ENCODE assay signal across 21 cellular contexts in the genomic region with DNA sequence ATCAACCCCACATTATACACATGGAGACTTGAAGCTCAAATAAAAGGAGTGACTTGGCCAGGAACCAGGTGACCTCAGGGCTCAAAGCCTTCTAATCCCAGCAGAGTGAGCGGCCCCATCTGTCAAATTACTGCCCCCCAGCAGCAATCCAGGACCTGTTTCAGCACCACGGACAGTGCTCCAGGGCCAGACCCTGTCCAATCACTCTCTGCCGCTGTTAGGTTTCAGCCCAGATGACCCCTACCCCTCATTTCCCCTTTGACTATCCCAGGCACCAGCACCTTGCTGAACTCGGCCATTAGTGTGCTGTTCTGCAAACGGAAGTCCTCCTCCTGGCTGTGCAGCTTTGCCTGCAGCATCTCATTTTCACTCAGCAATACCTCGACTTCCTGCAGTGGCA. TPM values are rescaled to one million over a fixed set of nuclear protein-coding genes. Genes with fewer than 3 reads are reported as not detected.
DNase-seq lines count a peak whose midpoint lies in the region; ATAC-seq and TF ChIP-seq lines count a peak whose summit lies in the region.
"Had no signal": no experiment of that assay in that cellular context is flagged by ENCODE, and none has a peak within 500 bp of the region (broad histone marks: within the 10 kb centered on the region; RNA-seq: fewer than 3 reads in every experiment).

No MANE protein-coding gene starts in this region.

- H2BK5ac ChIP-seq in H9 (ENCODE audit: insufficient read length, low read length): no peak overlapping the region

- no peak overlapping the region for H3K14ac ChIP-seq in H9 (ENCODE audit: insufficient read depth, low read length)

- H3K4me2 ChIP-seq in SK-N-SH (no peak overlapping the region), H9 (ENCODE audit: insufficient read depth, insufficient read length, low read length) (no peak overlapping the region)

- no peak overlapping the region for H2BK120ac ChIP-seq in H9 (ENCODE audit: low read depth, low read length, poor library complexity, severe bottlenecking)

- no peak overlapping the region for H3K18ac ChIP-seq in H9 (ENCODE audit: insufficient read length, low read depth, low read length)

- no peak overlapping the region for H4K5ac ChIP-seq in H9 (ENCODE audit: insufficient read length, low read depth, low read length)

- no peak overlapping the region for H3K56ac ChIP-seq in H9 (ENCODE audit: insufficient read length, low read depth, low read length)

- H4K20me1 ChIP-seq in SK-N-SH (ENCODE audit: insufficient read depth): no peaks in the 10 kb centered on the region
- H4K20me1 ChIP-seq in H9 (ENCODE audit: control insufficient read depth, insufficient read depth, insufficient read length): peaks cover 2% of the 10 kb centered on the region

- POLR2A ChIA-PET in SK-N-SH (lab: Yijun Ruan, JAX): no interaction called here
- POLR2A ChIA-PET in WTC11 (lab: Charles Lee): no interaction called here

- H3K79me2 ChIP-seq in SK-N-SH (ENCODE audit: insufficient read depth) (peaks cover 17% of the 10 kb centered on the region; the same call in 1 of the 2 replicates), H9 (ENCODE audit: insufficient read depth, low read length) (peaks cover 2% of the 10 kb centered on the region; the same call in 1 of the 2 replicates)

- H4K91ac ChIP-seq in H9 (ENCODE audit: insufficient read length, low read depth, low read length): no peak overlapping the region

- H3K4me3 ChIP-seq in SK-N-SH (ENCODE audit: low read depth in 2 of 2, low read length in 1 of 2): no peak overlapping the region
- H3K4me3 ChIP-seq: adrenal gland, MG63, skin epidermis had no signal

- H3K9me3 Mint-ChIP-seq in H9 (peaks cover 77 to 81% of the 10 kb centered on the region in 2 experiments), WTC11 (no peaks in the 10 kb centered on the region)
- H3K9me3 Mint-ChIP-seq: dendritic cell treated with granulocyte-macrophage colony-stimulating factor and Interleukin-4, amounts not matched to agents 40 ng/mL and 50 ng/mL, for 4 days had no signal

- H4K8ac ChIP-seq in H9 (replicated peaks; ENCODE audit: insufficient read length, low read depth, low read length): no peak overlapping the region

- TF ChIP-seq CTCF in SK-N-SH (IDR thresholded peaks at IDR 0.05) (no peak), H9 (conservative IDR thresholded peaks at IDR 0.05) (no peak), WTC11 (IDR thresholded peaks at IDR 0.05) (no peak)

- CTCF ChIA-PET in SK-N-SH (lab: Yijun Ruan, JAX): no interaction called here
- CTCF ChIA-PET in WTC11 (lab: Charles Lee): no interaction called here

- H3K27me3 Mint-ChIP-seq in H9 (ENCODE audit: low read depth) (no peaks in the 10 kb centered on the region; the same call in 1 of the 2 replicates), WTC11 (ENCODE audit: low read depth) (no peaks in the 10 kb centered on the region)
- H3K27me3 Mint-ChIP-seq: B cell; dendritic cell treated with granulocyte-macrophage colony-stimulating factor and Interleukin-4, amounts not matched to agents 40 ng/mL and 50 ng/mL, for 4 days; naive thymus-derived CD8-positive, alpha-beta T cell had no signal

- no peak overlapping the region for H2AK5ac ChIP-seq in H9 (ENCODE audit: insufficient read length, low read length)

- H3K4me1 Mint-ChIP-seq in H9 (peaks cover 0 to 8% of the 10 kb centered on the region in 2 experiments; a peak in 2 of 4 replicates), WTC11 (peaks cover 6% of the 10 kb centered on the region; the same call in 1 of the 2 replicates)

- H3K9me3 ChIP-seq in SK-N-SH: no peaks in the 10 kb centered on the region
- H3K9me3 ChIP-seq in H9 (ENCODE audit: control insufficient read depth, low read depth, low read length): no peaks in the 10 kb centered on the region
- H3K9me3 ChIP-seq: adrenal gland, MG63 had no signal

- DNase-seq in SK-N-SH (no peak), H9 (peak; percentile 37), WTC11 (ENCODE audit: low spot score) (peak; percentile 41), left kidney (ENCODE audit: low read depth, low spot score) (peak; percentile 11), RPMI8226 (no peak), HT-29 (ENCODE audit: low spot score) (no peak), COLO829 (ENCODE audit: low spot score) (no peak)
- DNase-seq: activated CD8-positive, alpha-beta memory T cell treated with anti-CD3 and anti-CD28 coated beads for 24 hours; activated T-cell treated with anti-CD3 and anti-CD28 coated beads, Interleukin-2, amount 50 U/mL, for 72 hours; adrenal gland; mesenchymal stem cell; MG63; NCI-H187; NCI-H345; stimulated activated CD4-positive, alpha-beta T cell treated with anti-CD3 and anti-CD28 coated beads, Interleukin-4, amount 100 ng/mL, for 1 hour had no signal

- ATAC-seq in SK-N-SH treated with all-trans-retinoic acid at 6 μM for 48 hours (no peak), WTC11 (no peak)
- ATAC-seq: activated T-cell treated with anti-CD3 and anti-CD28 coated beads, Interleukin-2, amount 50 U/mL, for 72 hours; naive thymus-derived CD8-positive, alpha-beta T cell had no signal

- H3T11ph ChIP-seq in H9 (ENCODE audit: low read length): no peak overlapping the region

- no peak overlapping the region for H3K9ac ChIP-seq in SK-N-SH
- H3K9ac ChIP-seq in H9 (ENCODE audit: extremely low read depth, insufficient read length, low read length): no peak overlapping the region

- no peaks in the 10 kb centered on the region for H3K9me2 ChIP-seq in SK-N-SH

- H3K36me3 ChIP-seq in SK-N-SH (replicated peaks in 1 of 2; ENCODE audit: control insufficient read depth in 1 of 2, insufficient read depth in 2 of 2, low read length in 1 of 2): peaks cover 31% of the 10 kb centered on the region in 2 experiments
- H3K36me3 ChIP-seq: MG63 had no signal

- H3K36me3 Mint-ChIP-seq in H9 (ENCODE audit: insufficient read depth in 1 of 3, low read depth in 3 of 3) (peaks cover 54 to 77% (median 77%) of the 10 kb centered on the region in 3 experiments), WTC11 (peaks cover 51% of the 10 kb centered on the region)

- H2BK12ac ChIP-seq in H9 (ENCODE audit: insufficient read length, low read depth, low read length): no peak overlapping the region

- no peak overlapping the region for H2BK20ac ChIP-seq in H9 (ENCODE audit: low read depth, low read length, poor library complexity, severe bottlenecking)

- no peak for TF ChIP-seq EP300 in SK-N-SH (IDR thresholded peaks at IDR 0.05; ENCODE audit: borderline replicate concordance in 1 of 2, low read depth in 1 of 2, low read length in 1 of 2)

- H3K27ac Mint-ChIP-seq in H9 (no peak overlapping the region), WTC11 (no peak overlapping the region)
- H3K27ac Mint-ChIP-seq: B cell; dendritic cell treated with granulocyte-macrophage colony-stimulating factor and Interleukin-4, amounts not matched to agents 40 ng/mL and 50 ng/mL, for 4 days had no signal

- no peak for TF ChIP-seq RAD21 in SK-N-SH (IDR thresholded peaks at IDR 0.05; ENCODE audit: low read length)

- no peak overlapping the region for H2BK15ac ChIP-seq in H9 (ENCODE audit: low read depth, low read length)

- H3K27ac ChIP-seq in SK-N-SH (ENCODE audit: low read depth in 2 of 2, low read length in 1 of 2) (no peak overlapping the region), H9 (ENCODE audit: insufficient read length, low read depth, low read length) (no peak overlapping the region)
- H3K27ac ChIP-seq: 22Rv1, adrenal gland, skin epidermis had no signal

- peaks cover 2% of the 10 kb centered on the region for H3K79me1 ChIP-seq in H9 (ENCODE audit: insufficient read depth, low read depth, low read length, poor library complexity, severe bottlenecking)

- 91% methylated on average over 6 of the region's 6 CpGs for WGBS in SK-N-SH (ENCODE audit: low lambda C conversion rate)
- WGBS in H9 (ENCODE audit: extremely low coverage, insufficient read length, low lambda C conversion rate): no CpG with 5 or more reads among the region's 6 CpGs

- H3F3A ChIP-seq in SK-N-SH (replicated peaks; ENCODE audit: insufficient read depth): no peaks in the 10 kb centered on the region

- H3K4me3 Mint-ChIP-seq in H9: no peak overlapping the region
- no peak overlapping the region for H3K4me3 Mint-ChIP-seq in WTC11
- H3K4me3 Mint-ChIP-seq: B cell; dendritic cell treated with granulocyte-macrophage colony-stimulating factor and Interleukin-4, amounts not matched to agents 40 ng/mL and 50 ng/mL, for 4 days had no signal

- H3K23ac ChIP-seq in H9 (ENCODE audit: insufficient read length, low read depth, low read length): no peak overlapping the region

- no peak overlapping the region for H2AFZ ChIP-seq in SK-N-SH (ENCODE audit: low read depth)
- H2AFZ ChIP-seq in H9 (ENCODE audit: low read length): no peak overlapping the region

- H3K4me1 ChIP-seq in SK-N-SH (ENCODE audit: control insufficient read depth in 1 of 2, insufficient read depth in 2 of 2, low read depth in 1 of 2, low read length in 1 of 2) (peaks cover 0 to 8% of the 10 kb centered on the region in 2 experiments; a peak in 1 of 4 replicates), H9 (ENCODE audit: insufficient read depth, low read length) (no peaks in the 10 kb centered on the region)
- H3K4me1 ChIP-seq: adrenal gland had no signal

- no peaks in the 10 kb centered on the region for H3K27me3 ChIP-seq in SK-N-SH (ENCODE audit: insufficient read depth)
- no peaks in the 10 kb centered on the region for H3K27me3 ChIP-seq in H9 (ENCODE audit: insufficient read depth, low read length)
- H3K27me3 ChIP-seq: adrenal gland, MG63 had no signal

- no peak overlapping the region for H3K4ac ChIP-seq in H9 (ENCODE audit: low read depth, low read length)

- H3K23me2 ChIP-seq in H9 (ENCODE audit: insufficient read length, low read depth, low read length, poor library complexity, severe bottlenecking): no peaks in the 10 kb centered on the region

RNA-seq across cellular contexts. Expression of gene GRIPAP1, which starts 5.1 kb away (rescaled TPM):
- 63.6 and 66.9 TPM in 2 replicates for polyA plus RNA-seq in SK-N-SH (2012; rRNA removed)
- 39.7 and 47.3 TPM in 2 replicates for polyA plus RNA-seq in SK-N-SH (2012; cell fraction: cytosol; rRNA removed)
- polyA plus RNA-seq in SK-N-SH (2012; cell fraction: nucleus; rRNA removed): 172 and 184 TPM in 2 replicates
- 70.1 and 71.8 TPM in 2 replicates for total RNA-seq in H9 (2021)
- 60.0 to 70.7 TPM (median 60.9 TPM) in 3 replicates for total RNA-seq in WTC11 (2021)
- 24.6 and 26.4 TPM in 2 replicates for total RNA-seq in HT-29 (2014; rRNA removed; shearing (Covaris generic))

RNA-seq across cellular contexts. Expression of gene KCND1, which starts 25.3 kb away (rescaled TPM):
- 0.99 and 1.2 TPM in 2 replicates for polyA plus RNA-seq in SK-N-SH (2012; rRNA removed)
- polyA plus RNA-seq in SK-N-SH (2012; cell fraction: cytosol; rRNA removed): 0.68 and 0.93 TPM in 2 replicates
- 5.7 TPM in 2 replicates for polyA plus RNA-seq in SK-N-SH (2012; cell fraction: nucleus; rRNA removed)
- 5.7 and 7.0 TPM in 2 replicates for total RNA-seq in H9 (2021)
- 4.9 to 5.4 TPM (median 5.2 TPM) in 3 replicates for total RNA-seq in WTC11 (2021)
- total RNA-seq in HT-29 (2014; rRNA removed; shearing (Covaris generic)): 0.18 TPM in 1 of 2 replicates, not detected in the other

RNA-seq across cellular contexts. Expression of gene OTUD5, which starts 39.6 kb away (rescaled TPM):
- 90.4 and 97.0 TPM in 2 replicates for polyA plus RNA-seq in SK-N-SH (2012; rRNA removed)
- 56.0 and 68.5 TPM in 2 replicates for polyA plus RNA-seq in SK-N-SH (2012; cell fraction: cytosol; rRNA removed)
- 173 and 194 TPM in 2 replicates for polyA plus RNA-seq in SK-N-SH (2012; cell fraction: nucleus; rRNA removed)
- total RNA-seq in H9 (2021) (62.5 and 62.6 TPM in 2 replicates), WTC11 (2021) (50.9 to 52.6 TPM (median 51.1 TPM) in 3 replicates)
- total RNA-seq in HT-29 (2014; rRNA removed; shearing (Covaris generic)): 42.8 and 48.6 TPM in 2 replicates

RNA-seq across cellular contexts. Expression of gene TFE3, which starts 46.2 kb away (rescaled TPM):
- 14.0 and 14.6 TPM in 2 replicates for polyA plus RNA-seq in SK-N-SH (2012; rRNA removed)
- polyA plus RNA-seq in SK-N-SH (2012; cell fraction: cytosol; rRNA removed): 7.5 and 10.4 TPM in 2 replicates
- polyA plus RNA-seq in SK-N-SH (2012; cell fraction: nucleus; rRNA removed): 24.4 and 28.5 TPM in 2 replicates
- 58.9 and 59.8 TPM in 2 replicates for total RNA-seq in H9 (2021)
- total RNA-seq in WTC11 (2021): 46.4 to 51.2 TPM (median 50.0 TPM) in 3 replicates
- total RNA-seq in HT-29 (2014; rRNA removed; shearing (Covaris generic)): 46.6 and 53.6 TPM in 2 replicates

Comparison
In these comparisons a context has a peak if more than half of its experiments do, and no peak if none do; other contexts are left out.
1. DNase-seq: peak in H9 (single experiment), WTC11 (single experiment) and left kidney (single experiment); none in SK-N-SH (single experiment), RPMI8226 (single experiment), HT-29 (single experiment) and COLO829 (single experiment).